ENCODE assay signal across 6 cellular contexts in genomic region chr18:15006616-15007015, GRCh38.
DNase-seq lines count a peak whose midpoint lies in the region; FAIRE-seq and TF ChIP-seq lines count a peak whose summit lies in the region.
"Not testable (repeated sequence)": the region's sequence is repeated elsewhere in the genome, so short reads cannot be mapped to it uniquely, and the experiment has no call there.

No MANE protein-coding gene starts in this region.

- not testable (repeated sequence) for H3K27me3 ChIP-seq in bronchial epithelial cell (ENCODE audit: control insufficient read depth, insufficient read depth, low read length)

- not testable (repeated sequence) for H3K4me3 ChIP-seq in bronchial epithelial cell (ENCODE audit: low read depth, low read length)

- H3K27me3 Mint-ChIP-seq in chondrocyte (ENCODE audit: low read depth): not testable (repeated sequence)
- H3K27me3 Mint-ChIP-seq in endothelial cell (ENCODE audit: unreplicated experiment): peaks cover 13% of the 10 kb centered on the region

- TF ChIP-seq CTCF in bronchial epithelial cell (IDR thresholded peaks at IDR 0.05; ENCODE audit: insufficient read depth, low read length, severe bottlenecking); chondrocyte (IDR thresholded peaks at IDR 0.05); endothelial cell (IDR thresholded peaks at IDR 0.05; ENCODE audit: unreplicated experiment): not testable (repeated sequence)

- H3K4me3 Mint-ChIP-seq in chondrocyte (ENCODE audit: unreplicated experiment): not testable (repeated sequence)
- H3K4me3 Mint-ChIP-seq in endothelial cell (ENCODE audit: unreplicated experiment): peak overlapping the region; percentile 56

- FAIRE-seq in bronchial epithelial cell (lab: Jason Lieb, UNC) (peak; percentile 36), urothelium cell line (lab: Jason Lieb, UNC) (peak; percentile 93)

- H3K9me3 Mint-ChIP-seq in chondrocyte (ENCODE audit: low read depth): peaks cover 25% of the 10 kb centered on the region
- not testable (repeated sequence) for H3K9me3 Mint-ChIP-seq in endothelial cell (ENCODE audit: unreplicated experiment)

- H3K36me3 ChIP-seq in bronchial epithelial cell (ENCODE audit: control insufficient read depth, insufficient read depth, low read length): not testable (repeated sequence)

- peak; percentile 1 for DNase-seq in NCI-H2171 treated with DMSO at 0.1 percent for 48 hours (lab: John Stamatoyannopoulos, UW)
- DNase-seq in bronchial epithelial cell (ENCODE audit: low read depth); endothelial cell (ENCODE audit: low spot score); urothelium cell line (ENCODE audit: low spot score): not testable (repeated sequence)
- DNase-seq in chondrocyte (ENCODE audit: low spot score): peak; percentile 37
- DNase-seq in mesenteric fat pad (ENCODE audit: low spot score): peak; percentile 60

- not testable (repeated sequence) for H3K27ac Mint-ChIP-seq in chondrocyte (ENCODE audit: unreplicated experiment); endothelial cell (ENCODE audit: unreplicated experiment)

- not testable (repeated sequence) for H3K36me3 Mint-ChIP-seq in chondrocyte (ENCODE audit: low read depth)
- peaks cover 11% of the 10 kb centered on the region for H3K36me3 Mint-ChIP-seq in endothelial cell (ENCODE audit: low read depth, unreplicated experiment)

- H3K4me1 Mint-ChIP-seq in chondrocyte (ENCODE audit: low read depth); endothelial cell (ENCODE audit: unreplicated experiment): not testable (repeated sequence)
